ENCODE assay signal across 23 cellular contexts in genomic region chr4:26484538-26484937, GRCh38. TPM values are rescaled to one million over a fixed set of nuclear protein-coding genes. Genes with fewer than 3 reads are reported as not detected.
DNase-seq lines count a peak whose midpoint lies in the region; ATAC-seq and TF ChIP-seq lines count a peak whose summit lies in the region.
"Had no signal": no experiment of that assay in that cellular context is flagged by ENCODE, and none has a peak within 500 bp of the region (broad histone marks: within the 10 kb centered on the region; RNA-seq: fewer than 3 reads in every experiment).

No MANE protein-coding gene starts in this region.

- WGBS in heart left ventricle, 4 donors: 77 to 89% (median 82%) methylated on average over 7 of the region's 7 CpGs

- H3K9me3 ChIP-seq in cardiac muscle cell (ENCODE audit: low read depth) (no peaks in the 10 kb centered on the region), heart left ventricle (no peaks in the 10 kb centered on the region), uterus (no peaks in the 10 kb centered on the region)
- H3K9me3 ChIP-seq: BLaER1 had no signal

- TF ChIP-seq POLR2A in heart left ventricle (IDR thresholded peaks at IDR 0.05) (no peak), uterus (IDR thresholded peaks at IDR 0.05) (no peak)

- H3K36me3 ChIP-seq in cardiac muscle cell (no peaks in the 10 kb centered on the region), heart left ventricle (no peaks in the 10 kb centered on the region), uterus (no peaks in the 10 kb centered on the region), brain microvascular endothelial cell (replicated peaks) (no peaks in the 10 kb centered on the region)
- H3K36me3 ChIP-seq: BLaER1 had no signal

- H3K27me3 ChIP-seq in cardiac muscle cell (no peaks in the 10 kb centered on the region), heart left ventricle (peaks cover 0 to 16% (median 2%) of the 10 kb centered on the region in 9 donors), uterus (no peaks in the 10 kb centered on the region), brain microvascular endothelial cell (replicated peaks) (peaks cover 4% of the 10 kb centered on the region)
- H3K27me3 ChIP-seq: BLaER1 had no signal

- in situ Hi-C loops in brain microvascular endothelial cell (cut with HindIII; ENCODE audit: low pct_ligation_motif_present, low sequenced_read_pairs): no loop called here

- TF ChIP-seq CTCF in cardiac muscle cell (IDR thresholded peaks at IDR 0.05; ENCODE audit: low read depth, low read length): no peak
- TF ChIP-seq CTCF in heart left ventricle (IDR thresholded peaks at IDR 0.05): no peak
- no peak for TF ChIP-seq CTCF in omental fat pad (IDR thresholded peaks at IDR 0.05)
- TF ChIP-seq CTCF in uterus (IDR thresholded peaks at IDR 0.05): no peak
- TF ChIP-seq CTCF in brain microvascular endothelial cell (IDR thresholded peaks at IDR 0.05; ENCODE audit: low read depth, low read length, missing control alignments): no peak

- intact Hi-C loops in heart left ventricle (cut with DNase I) (no loop called here), uterus (cut with DNase I; ENCODE audit: low total_unique reads) (no loop called here)

- no peak for ATAC-seq in heart left ventricle
- peak; percentile 12 for ATAC-seq in omental fat pad (ENCODE audit: low FRiP score)
- no peak for ATAC-seq in GM18909 (IDR thresholded peaks at IDR 0.05; ENCODE audit: poor library complexity, unreplicated experiment)
- ATAC-seq in HG03432 (IDR thresholded peaks at IDR 0.05; ENCODE audit: unreplicated experiment): no peak

- no peak for DNase-seq in cardiac muscle cell (ENCODE audit: low read depth in 1 of 2, low spot score in 1 of 2)
- DNase-seq in heart left ventricle: no peak
- peak; percentile 51 for DNase-seq in fibroblast of peridontal ligament (ENCODE audit: extremely low read depth)
- no peak for DNase-seq in omental fat pad (ENCODE audit: low spot score)
- no peak for DNase-seq in uterus
- no peak for DNase-seq in brain microvascular endothelial cell
- DNase-seq: 8988T; ACHN; CD4-positive, CD25-positive, alpha-beta regulatory T cell; DMS153; DND-41; H7; KG1; MM.1S; NCI-H2029; NCI-H446; NCI-H524 treated with DMSO at 0.1 percent for 48 hours; NCI-H774; SIG-M5 had no signal

- H3K4me3 ChIP-seq in cardiac muscle cell (no peak overlapping the region), heart left ventricle (no peak overlapping the region), uterus (no peak overlapping the region), brain microvascular endothelial cell (ENCODE audit: low read depth, low read length) (no peak overlapping the region)
- H3K4me3 ChIP-seq: BLaER1, GM23248 had no signal

- H3K4me1 ChIP-seq in cardiac muscle cell (ENCODE audit: low read depth): peaks cover 27% of the 10 kb centered on the region
- H3K4me1 ChIP-seq in heart left ventricle: no peaks in the 10 kb centered on the region
- H3K4me1 ChIP-seq in uterus: no peaks in the 10 kb centered on the region
- H3K4me1 ChIP-seq: BLaER1 had no signal

- H3K27ac ChIP-seq in cardiac muscle cell: peak overlapping the region; percentile 57
- no peak overlapping the region for H3K27ac ChIP-seq in heart left ventricle
- H3K27ac ChIP-seq in uterus: peak overlapping the region; percentile 56 to 85
- no peak overlapping the region for H3K27ac ChIP-seq in brain microvascular endothelial cell
- H3K27ac ChIP-seq: BLaER1 had no signal

RNA-seq across cellular contexts. Expression of gene CCKAR, which starts 5.7 kb away (rescaled TPM):
- total RNA-seq in cardiac muscle cell (0.89 and 1.5 TPM in 2 replicates), heart left ventricle (under 1 TPM in 1 of 9 donors, not detected in 8; 0.20 TPM), omental fat pad (not detected), uterus (not detected)
- polyA plus RNA-seq in cardiac muscle cell (0.23 TPM in 1 of 2 replicates, not detected in the other), heart left ventricle (not detected)
- total RNA-seq: CD4-positive, CD25-positive, alpha-beta regulatory T cell; GM23248; H7 had no signal
- polyA plus RNA-seq: CD4-positive, CD25-positive, alpha-beta regulatory T cell; GM23248 had no signal

Comparison
In these comparisons a context has a peak if more than half of its experiments do, and no peak if none do; other contexts are left out.
1. H3K27ac ChIP-seq: peak in cardiac muscle cell (single experiment) and uterus (2 of 2); none in heart left ventricle (0 of 12) and brain microvascular endothelial cell (single experiment).